Comparison of ENCODE assay signal across 8 cellular contexts in genomic region chr6:143843689-143844405, GRCh38. TPM values are rescaled to one million over a fixed set of nuclear protein-coding genes. Genes with fewer than 3 reads are reported as not detected.
DNase-seq lines count a peak whose midpoint lies in the region; ATAC-seq and TF ChIP-seq lines count a peak whose summit lies in the region.

No MANE protein-coding gene starts in this region.

- no peaks in the 10 kb centered on the region for H3K9me3 ChIP-seq in SK-N-MC (ENCODE audit: low read depth, low read length)
- H3K9me3 ChIP-seq in esophagus (ENCODE audit: control insufficient read depth in 2 of 2, insufficient read depth in 1 of 2, low read depth in 1 of 2, low read length in 1 of 2) = no peaks in the 10 kb centered on the region

- no peaks in the 10 kb centered on the region for H3K27me3 ChIP-seq in esophagus (ENCODE audit: control insufficient read depth in 1 of 2, insufficient read depth in 2 of 2, low read length in 2 of 2)

- peak overlapping the region; percentile 48; the same call in 1 of the 2 replicates for H3K27ac ChIP-seq in SK-N-MC
- H3K27ac ChIP-seq in esophagus (ENCODE audit: low read depth in 2 of 2, low read length in 1 of 2) = peak overlapping the region; percentile 87 to 92

- no peak for TF ChIP-seq CTCF in omental fat pad (IDR thresholded peaks at IDR 0.05)

- DNase-seq in NCI-H345 (lab: John Stamatoyannopoulos, UW) = peak; percentile 24
- DNase-seq in NCI-H345 treated with DMSO at 0.1 percent for 48 hours (lab: John Stamatoyannopoulos, UW; ENCODE audit: unreplicated experiment) = no peak
- no peak for DNase-seq in SK-N-MC (ENCODE audit: low read depth, low spot score)
- no peak for DNase-seq in omental fat pad (ENCODE audit: low spot score)
- no peak for DNase-seq in activated CD4-positive, CD25-positive, alpha-beta regulatory T cell (lab: John Stamatoyannopoulos, UW)
- DNase-seq in effector CD8-positive, alpha-beta T cell (lab: John Stamatoyannopoulos, UW) = no peak

- H3K9ac ChIP-seq in SK-N-MC (ENCODE audit: insufficient read length) = peak overlapping the region; percentile 97

- H3K4me3 ChIP-seq in SK-N-MC (peak overlapping the region; percentile 89), esophagus (ENCODE audit: low read depth in 1 of 2, low read length in 2 of 2) (peak overlapping the region; percentile 96 to 98)

- peak; percentile 4 for ATAC-seq in HG02759 (IDR thresholded peaks at IDR 0.05; ENCODE audit: unreplicated experiment)
- ATAC-seq in omental fat pad (ENCODE audit: low FRiP score) = peak; percentile 6

- H3K4me1 ChIP-seq in esophagus (ENCODE audit: control insufficient read depth in 2 of 2, insufficient read depth in 2 of 2, low read length in 1 of 2) = no peaks in the 10 kb centered on the region

- WGBS in esophagus, 2 donors = 3 to 4% methylated on average over 13 of the region's 13 CpGs

- H3K36me3 ChIP-seq in SK-N-MC (ENCODE audit: insufficient read depth, low read length) (peaks cover 43% of the 10 kb centered on the region), esophagus (ENCODE audit: control insufficient read depth in 2 of 2, insufficient read depth in 2 of 2, low read length in 1 of 2) (peaks cover 5 to 9% of the 10 kb centered on the region in 2 donors)

RNA-seq across cellular contexts. Expression of gene LTV1, which starts 0.7 kb away (rescaled TPM):
- 10 to 100 TPM; 15.8 to 24.5 TPM for polyA plus RNA-seq in esophagus
- total RNA-seq in omental fat pad = 10 to 100 TPM; 16.1 to 42.6 (median 18.4) TPM

RNA-seq across cellular contexts. Expression of gene ZC2HC1B, which starts 20.4 kb away (rescaled TPM):
- under 1 TPM; 0.08 to 0.14 TPM for polyA plus RNA-seq in esophagus
- not detected for total RNA-seq in omental fat pad
